2 cellular contexts compared by ENCODE assay signal in genomic region chr15:48631191-48631770, GRCh38.
TF ChIP-seq lines count a peak whose summit lies in the region.

No MANE protein-coding gene starts in this region.

TF ChIP-seq in SK-N-SH, 30 proteins besides CTCF, POLR2A, EP300 and RAD21 (continued from another document):
- TF ChIP-seq SMC3 (IDR thresholded peaks at IDR 0.05; ENCODE audit: low read depth, low read length) (no peak), USF2 (IDR thresholded peaks at IDR 0.05; ENCODE audit: borderline replicate concordance, low read depth, low read length) (no peak), TAF1 (IDR thresholded peaks at IDR 0.05; ENCODE audit: borderline replicate concordance, low read depth, low read length) (no peak), TEAD4 (IDR thresholded peaks at IDR 0.05; ENCODE audit: borderline replicate concordance, insufficient read depth) (no peak), NFIC (IDR thresholded peaks at IDR 0.05; ENCODE audit: borderline replicate concordance) (no peak), ZBTB33 (IDR thresholded peaks at IDR 0.05; ENCODE audit: borderline replicate concordance, low read depth) (no peak)

TF ChIP-seq in SK-N-SH treated with all-trans-retinoic acid at 6 μM for 48 hours, 23 proteins besides CTCF, POLR2A, EP300 and RAD21 (continued from another document):
- TF ChIP-seq CSRNP3 (CRISPR knock-in tag; IDR thresholded peaks at IDR 0.05) (no peak), ZFP3 (CRISPR knock-in tag; IDR thresholded peaks at IDR 0.05) (no peak), TCF4 (CRISPR knock-in tag; IDR thresholded peaks at IDR 0.05; ENCODE audit: borderline replicate concordance) (no peak), POU6F1 (CRISPR knock-in tag; IDR thresholded peaks at IDR 0.05; ENCODE audit: borderline replicate concordance, low read depth) (no peak), ARNTL (CRISPR knock-in tag; IDR thresholded peaks at IDR 0.05; ENCODE audit: borderline replicate concordance, low read depth) (no peak), TOX (CRISPR knock-in tag; IDR thresholded peaks at IDR 0.05; ENCODE audit: borderline replicate concordance) (no peak)
